ENCODE assay signal across 8 cellular contexts in the genomic region with DNA sequence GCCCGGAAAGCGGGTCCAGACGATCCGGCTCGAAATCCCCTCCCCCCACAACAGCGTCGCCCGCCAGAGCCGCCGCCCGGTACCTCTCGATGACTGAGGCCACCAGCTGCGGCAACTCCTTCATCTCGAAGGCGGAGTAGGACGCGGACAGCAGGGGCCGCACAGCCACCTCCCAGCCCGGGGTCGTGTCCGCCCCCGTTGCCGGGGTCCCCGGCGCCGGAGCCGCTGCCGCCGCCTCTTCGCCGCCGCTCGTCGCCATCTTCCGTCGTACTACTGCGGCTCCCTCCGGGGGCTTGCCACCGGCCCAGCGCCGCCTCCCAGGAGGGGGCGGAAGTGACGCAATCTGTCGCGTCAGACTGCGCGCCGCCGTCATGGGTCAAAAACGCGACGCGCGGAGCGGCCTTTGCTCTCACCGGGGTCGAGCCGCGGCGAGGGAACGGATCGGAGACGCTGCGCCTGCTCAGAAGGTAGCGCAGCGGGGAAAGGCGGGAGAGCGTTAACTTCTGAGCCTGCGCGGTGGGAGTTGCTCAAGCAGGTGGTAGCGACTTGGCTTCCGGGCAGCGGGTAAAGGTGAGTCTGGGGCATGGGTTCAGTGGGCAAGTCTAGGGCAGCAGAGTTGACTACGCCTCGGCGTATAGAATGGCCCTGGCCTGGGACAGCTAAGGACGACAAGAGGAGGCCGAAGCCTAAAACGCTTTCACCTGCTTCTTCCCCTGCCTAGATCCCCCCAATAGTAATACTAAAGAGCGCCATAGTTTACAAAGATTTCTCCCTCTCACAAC. TPM values are rescaled to one million over a fixed set of nuclear protein-coding genes. Genes with fewer than 3 reads are reported as not detected.
DNase-seq lines count a peak whose midpoint lies in the region; TF ChIP-seq lines count a peak whose summit lies in the region.

UBR4 (minus strand) TSS at position 277 of the 782 bp plus-strand sequence; CDS start at position 259, 18 bp downstream.

- no peaks in the 10 kb centered on the region for H3K9me3 Mint-ChIP-seq in HFFc6

- peak within 1 kb of the TSS; percentile 94 for H3K4me3 Mint-ChIP-seq in HFFc6

- H3K27me3 Mint-ChIP-seq in HFFc6 (ENCODE audit: insufficient read depth), result no peaks in the 10 kb centered on the region

- H3K4me3 ChIP-seq in NB4 (ENCODE audit: low read depth, low read length) (peak within 1 kb of the TSS; percentile 95), SK-N-MC (peak within 1 kb of the TSS; percentile 90), suprapubic skin (peak within 1 kb of the TSS; percentile 92)

- TF ChIP-seq EP300 in suprapubic skin (IDR thresholded peaks at IDR 0.05), result peak; percentile 31

- peak within 1 kb of the TSS; percentile 95 for H3K27ac Mint-ChIP-seq in HFFc6

- peaks cover 31% of the 10 kb centered on the region for H3K36me3 ChIP-seq in SK-N-MC (ENCODE audit: insufficient read depth, low read length)
- peaks cover 12% of the 10 kb centered on the region for H3K36me3 ChIP-seq in suprapubic skin

- H3K9ac ChIP-seq in SK-N-MC (ENCODE audit: insufficient read length), result peak within 1 kb of the TSS; percentile 95

- peak; percentile 65 for DNase-seq in GM04503 (ENCODE audit: low read depth)
- peak; percentile 90 for DNase-seq in HFFc6
- peak; percentile 97 for DNase-seq in NB4 (ENCODE audit: low read depth)
- DNase-seq in SK-N-MC (ENCODE audit: low read depth, low spot score), result peak; percentile 44
- peak; percentile 98 for DNase-seq in activated naive CD4-positive, alpha-beta T cell treated with anti-CD3 and anti-CD28 coated beads, Interleukin-2, amount 50 U/mL, for 16 hours
- DNase-seq in germinal center (ENCODE audit: low spot score), result peak; percentile 92
- DNase-seq in nucleus accumbens (lab: John Stamatoyannopoulos, UW), result peak; percentile 32 to 96 (median 88)
- DNase-seq in suprapubic skin (ENCODE audit: low spot score in 2 of 2), result peak; percentile 95 to 97

- H3K4me1 Mint-ChIP-seq in HFFc6 (ENCODE audit: low read depth), result peaks cover 63% of the 10 kb centered on the region

- TF ChIP-seq POLR2A in NB4 (IDR thresholded peaks at IDR 0.05; ENCODE audit: extremely low read depth, insufficient read length), result peak; percentile 85
- TF ChIP-seq POLR2A in suprapubic skin (IDR thresholded peaks at IDR 0.05), result peak; percentile 56 to 95

- H3K36me3 Mint-ChIP-seq in HFFc6 (ENCODE audit: low read depth), result peaks cover 46% of the 10 kb centered on the region

- H3K27ac ChIP-seq in SK-N-MC (peak within 1 kb of the TSS; percentile 77), suprapubic skin (peak within 1 kb of the TSS; percentile 91)

- H3K9me3 ChIP-seq in SK-N-MC (ENCODE audit: low read depth, low read length) (no peaks in the 10 kb centered on the region), suprapubic skin (no peaks in the 10 kb centered on the region)

- TF ChIP-seq CTCF in HFFc6 (IDR thresholded peaks at IDR 0.05), result no peak; the same call in 1 of the 2 replicates
- TF ChIP-seq CTCF in NB4 (IDR thresholded peaks at IDR 0.05; ENCODE audit: low read depth, low read length), result no peak
- TF ChIP-seq CTCF in suprapubic skin (IDR thresholded peaks at IDR 0.05), result no peak

- no peaks in the 10 kb centered on the region for H3K27me3 ChIP-seq in suprapubic skin

- 0% methylated on average over 8 of the region's 80 CpGs for WGBS in suprapubic skin

- H3K4me1 ChIP-seq in suprapubic skin, result peaks cover 48% of the 10 kb centered on the region

RNA-seq across cellular contexts. Expression of gene UBR4, which starts in this region (rescaled TPM):
- 100 to 1,000 TPM in 1 of 6 experiments, 10 to 100 TPM in 5; 74.2 to 116 (median 88.6) TPM for total RNA-seq in HFFc6 (2021; fragmentation: NEBNext Ultra II Directional; extraction: Animal tissue kit (Norgen Biotek cat#: 25700))
- total RNA-seq in suprapubic skin, result 100 to 1,000 TPM; 214 to 324 (median 272) TPM

Comparison
In these comparisons a context has a peak if more than half of its experiments do, and no peak if none do; other contexts are left out.
1. Peak in every context shown above with its lines: DNase-seq, H3K4me3 ChIP-seq and H3K27ac ChIP-seq.
2. DNase-seq: peak in every context shown above with its lines; median percentile 98 in activated naive CD4-positive, alpha-beta T cell treated with anti-CD3 and anti-CD28 coated beads, Interleukin-2, amount 50 U/mL, for 16 hours; 97 in NB4; 96 in suprapubic skin; 92 in germinal center; 90 in HFFc6; 88 in nucleus accumbens; 65 in GM04503; 44 in SK-N-MC.